16 cellular contexts compared by ENCODE assay signal in genomic region chr2:48482774-48483173, GRCh38. TPM values are rescaled to one million over a fixed set of nuclear protein-coding genes. Genes with fewer than 3 reads are reported as not detected.
A peak's percentile ranks its signal among the peaks of the same experiment; 100 is the strongest.
DNase-seq lines count a peak whose midpoint lies in the region; ATAC-seq, FAIRE-seq and TF ChIP-seq lines count a peak whose summit lies in the region.
"Had no signal": no experiment of that assay in that cellular context is flagged by ENCODE, and none has a peak within 500 bp of the region (broad histone marks: within the 10 kb centered on the region; RNA-seq: fewer than 3 reads in every experiment).

No MANE protein-coding gene starts in this region.

- no peaks in the 10 kb centered on the region for H3K36me3 ChIP-seq in endothelial cell of umbilical vein (ENCODE audit: control insufficient read depth in 2 of 2, extremely low read depth in 1 of 2, insufficient read depth in 2 of 2, low read length in 2 of 2)
- H3K36me3 ChIP-seq: ovary had no signal

- H3K4me2 ChIP-seq in endothelial cell of umbilical vein (ENCODE audit: insufficient read depth, low read length): no peak overlapping the region

- peak; percentile 21 for FAIRE-seq in endothelial cell of umbilical vein (lab: Jason Lieb, UNC)
- FAIRE-seq: HepG2 had no signal

- CTCF ChIA-PET in endothelial cell of umbilical vein (lab: Charles Lee): interaction anchor here (0.5 to 2.2 kb wide), 6 partner anchors 9 to 1711 kb away, joined by 3 to 20 read pairs (median 4); no protein-coding TSS in a partner anchor

- H3K9me3 Mint-ChIP-seq in nephron: no peaks in the 10 kb centered on the region
- H3K9me3 Mint-ChIP-seq: type B pancreatic cell, WTC11 had no signal

- no peaks in the 10 kb centered on the region for H4K20me1 ChIP-seq in endothelial cell of umbilical vein (replicated peaks; ENCODE audit: control insufficient read depth, extremely low read depth, insufficient read depth, low read length)

- no peak for ATAC-seq in HG03095 (IDR thresholded peaks at IDR 0.05; ENCODE audit: unreplicated experiment)
- ATAC-seq: HepG2, WTC11 had no signal

- TF ChIP-seq CTCF in endothelial cell of umbilical vein (IDR thresholded peaks at IDR 0.05; ENCODE audit: extremely low read depth in 1 of 2, insufficient read depth in 1 of 2, low read depth in 1 of 2, low read length in 2 of 2) (no peak), nephron (IDR thresholded peaks at IDR 0.05; ENCODE audit: unreplicated experiment in 3 of 3) (no peak)

- intact Hi-C loops in endothelial cell of umbilical vein (cut with micrococcal nuclease) (loop anchor here (5.0 kb wide), 1 partner anchor 615 kb away; no protein-coding TSS in a partner anchor), posterior vena cava (cut with DNase I) (no loop called here)

- no peaks in the 10 kb centered on the region for H3K79me2 ChIP-seq in endothelial cell of umbilical vein (ENCODE audit: control insufficient read depth, insufficient read depth, low read length)

- no peaks in the 10 kb centered on the region for H3K9me3 ChIP-seq in endothelial cell of umbilical vein (replicated peaks; ENCODE audit: control insufficient read depth, insufficient read depth, low read length)
- H3K9me3 ChIP-seq: left ventricle myocardium inferior, ovary had no signal

- dilution Hi-C loops in endothelial cell of umbilical vein (cut with MboI; ENCODE audit: extremely low pct_ligation_motif_present, low sequenced_read_pairs): no loop called here

- H3K27me3 Mint-ChIP-seq in nephron (ENCODE audit: low read depth): no peaks in the 10 kb centered on the region
- H3K27me3 Mint-ChIP-seq: type B pancreatic cell had no signal

- no peak overlapping the region for H3K27ac ChIP-seq in endothelial cell of umbilical vein (ENCODE audit: insufficient read depth, low read depth, low read length)
- H3K27ac ChIP-seq: cardiac muscle cell, left ventricle myocardium inferior, ovary had no signal

- peaks cover 39% of the 10 kb centered on the region for H3K36me3 Mint-ChIP-seq in nephron (ENCODE audit: low read depth)

- no peak overlapping the region for H3K4me3 Mint-ChIP-seq in nephron
- H3K4me3 Mint-ChIP-seq: type B pancreatic cell, WTC11 had no signal

- BruUV-seq in endothelial cell of umbilical vein (replicated peaks; lab: Mats Ljungman, UMichigan): no TSS peak

- H3K27ac Mint-ChIP-seq in nephron: peak overlapping the region; percentile 91 to 98 (median 94)
- H3K27ac Mint-ChIP-seq: type B pancreatic cell, WTC11 had no signal

- no peaks in the 10 kb centered on the region for H3K27me3 ChIP-seq in endothelial cell of umbilical vein (ENCODE audit: control insufficient read depth in 2 of 2, insufficient read depth in 2 of 2, low read length in 2 of 2)
- H3K27me3 ChIP-seq: cardiac muscle cell, ovary had no signal

- TF ChIP-seq POLR2A in endothelial cell of umbilical vein (IDR thresholded peaks at IDR 0.05; ENCODE audit: low read depth, low read length): no peak

- H3K4me1 Mint-ChIP-seq in nephron: peaks cover 60% of the 10 kb centered on the region
- H3K4me1 Mint-ChIP-seq: WTC11 had no signal

- DNase-seq in COLO829 (ENCODE audit: low spot score): peak; percentile 45
- peak; percentile 64 to 84 for DNase-seq in NCI-H446 (lab: John Stamatoyannopoulos, UW)
- peak; percentile 86 for DNase-seq in endothelial cell of umbilical vein (ENCODE audit: low read depth, low spot score)
- DNase-seq in posterior vena cava (ENCODE audit: low spot score): no peak
- DNase-seq in cerebellar nuclear complex (lab: John Stamatoyannopoulos, UW): no peak
- DNase-seq in AG08395 (ENCODE audit: low spot score): no peak
- DNase-seq: activated T-cell treated with anti-CD3 and anti-CD28 coated beads, Interleukin-2, amount 50 U/mL, for 48 hours; left ventricle myocardium inferior; NCI-H2107; ovary had no signal

- no peak overlapping the region for H2AFZ ChIP-seq in endothelial cell of umbilical vein (ENCODE audit: low read depth, low read length)

- POLR2A ChIA-PET in endothelial cell of umbilical vein (lab: Charles Lee): no interaction called here

- no peak overlapping the region for H3K4me3 ChIP-seq in endothelial cell of umbilical vein (replicated peaks in 1 of 3; ENCODE audit: insufficient read depth in 1 of 3, low read depth in 1 of 3, low read length in 3 of 3)
- H3K4me3 ChIP-seq: cardiac muscle cell, left ventricle myocardium inferior, ovary had no signal

- H3K9me1 ChIP-seq in endothelial cell of umbilical vein (replicated peaks; ENCODE audit: control insufficient read depth, extremely low read depth, insufficient read depth, low read length): no peaks in the 10 kb centered on the region

- H3K9ac ChIP-seq in endothelial cell of umbilical vein (replicated peaks; ENCODE audit: extremely low read depth, insufficient read depth, low read length): no peak overlapping the region

- H3K4me1 ChIP-seq in endothelial cell of umbilical vein (ENCODE audit: control insufficient read depth, extremely low read depth, insufficient read depth, low read length): peaks cover 10% of the 10 kb centered on the region

TF ChIP-seq in endothelial cell of umbilical vein, 7 proteins besides CTCF, POLR2A, EP300 and RAD21:
- TF ChIP-seq EZH2 (IDR thresholded peaks at IDR 0.05; ENCODE audit: borderline replicate concordance, low read depth, low read length, severe bottlenecking) (no peak), FOS (IDR thresholded peaks at IDR 0.05; ENCODE audit: borderline replicate concordance, insufficient read depth, low read length) (no peak), MYC (IDR thresholded peaks at IDR 0.05; ENCODE audit: low read depth, low read length) (no peak), POLR2AphosphoS5 (IDR thresholded peaks at IDR 0.05; ENCODE audit: insufficient read depth, low read depth, low read length) (no peak), JUN (IDR thresholded peaks at IDR 0.05; ENCODE audit: borderline replicate concordance, insufficient read depth, insufficient read length, low read depth) (no peak), GATA2 (IDR thresholded peaks at IDR 0.05; ENCODE audit: insufficient read depth, insufficient read length, low read depth, low read length) (no peak)

RNA-seq across cellular contexts. Expression of gene PPP1R21, which starts 42.2 kb away (rescaled TPM):
- total RNA-seq in endothelial cell of umbilical vein: 19.4 and 20.4 TPM in 2 replicates
- 9.9 and 13.3 TPM in 2 replicates for polyA plus RNA-seq in endothelial cell of umbilical vein
- polyA plus RNA-seq in endothelial cell of umbilical vein (2011; cell fraction: cytosol; rRNA removed): 11.7 and 13.3 TPM in 2 replicates
- 28.2 and 32.1 TPM in 2 replicates for polyA plus RNA-seq in endothelial cell of umbilical vein (2011; cell fraction: nucleus; rRNA removed)
- 15.2 and 18.3 TPM in 2 replicates for polyA plus RNA-seq in endothelial cell of umbilical vein (2012)
- polyA minus RNA-seq in endothelial cell of umbilical vein: 12.2 and 17.6 TPM in 2 replicates
- 6.9 TPM for polyA minus RNA-seq in endothelial cell of umbilical vein (2011; cell fraction: cytosol; rRNA and poly(A)+ RNA removed)
- 20.0 and 30.4 TPM in 2 replicates for polyA minus RNA-seq in endothelial cell of umbilical vein (2011; cell fraction: nucleus; rRNA and poly(A)+ RNA removed)
- 10 to 100 TPM; 32.0 to 36.6 TPM for total RNA-seq in posterior vena cava

RNA-seq across cellular contexts. Expression of gene STON1, which starts 47.2 kb away (rescaled TPM):
- total RNA-seq in endothelial cell of umbilical vein: 12.0 and 12.1 TPM in 2 replicates
- polyA plus RNA-seq in endothelial cell of umbilical vein: 5.8 and 6.3 TPM in 2 replicates
- polyA plus RNA-seq in endothelial cell of umbilical vein (2011; cell fraction: cytosol; rRNA removed): 5.8 and 6.0 TPM in 2 replicates
- 8.2 and 8.9 TPM in 2 replicates for polyA plus RNA-seq in endothelial cell of umbilical vein (2011; cell fraction: nucleus; rRNA removed)
- 9.5 and 14.4 TPM in 2 replicates for polyA plus RNA-seq in endothelial cell of umbilical vein (2012)
- polyA minus RNA-seq in endothelial cell of umbilical vein: 14.0 and 15.2 TPM in 2 replicates
- not detected for polyA minus RNA-seq in endothelial cell of umbilical vein (2011; cell fraction: cytosol; rRNA and poly(A)+ RNA removed)
- 11.1 and 12.1 TPM in 2 replicates for polyA minus RNA-seq in endothelial cell of umbilical vein (2011; cell fraction: nucleus; rRNA and poly(A)+ RNA removed)
- total RNA-seq in posterior vena cava: 10 to 100 TPM; 44.7 to 47.9 TPM

Comparison
In these comparisons a context has a peak if more than half of its experiments do, and no peak if none do; other contexts are left out.
1. DNase-seq: peak in COLO829 (single experiment), NCI-H446 (2 of 2) and endothelial cell of umbilical vein (single experiment); none in posterior vena cava (single experiment), cerebellar nuclear complex (0 of 2) and AG08395 (single experiment).